In genomic region chr4:66059131-66059530, GRCh38 we compare ENCODE assay signal across 22 cellular contexts.
"Had no signal": no experiment of that assay in that cellular context is flagged by ENCODE, and none has a peak within 500 bp of the region (broad histone marks: within the 10 kb centered on the region; RNA-seq: fewer than 3 reads in every experiment).

No MANE protein-coding gene starts in this region.

- H3K36me3 ChIP-seq: brain microvascular endothelial cell, colonic mucosa had no signal

- H3K4me1 ChIP-seq: colonic mucosa had no signal

- H3K27me3 ChIP-seq: brain microvascular endothelial cell, colonic mucosa had no signal

- H3K27ac ChIP-seq: brain microvascular endothelial cell, colonic mucosa had no signal

- DNase-seq: activated CD4-positive, alpha-beta memory T cell treated with anti-CD3 and anti-CD28 coated beads for 36 hours; activated CD4-positive, alpha-beta T cell treated with anti-CD3 and anti-CD28 coated beads for 36 hours; activated CD4-positive, alpha-beta T cell treated with anti-CD3 and anti-CD28 coated beads, Interleukin-2, amount 10 ng/mL, durations not matched to agents 24 days and 14 days; activated CD4-positive, CD25-positive, alpha-beta regulatory T cell; activated CD4-positive, CD25-positive, alpha-beta regulatory T cell treated with anti-CD3 and anti-CD28 coated beads, Interleukin-2, amount 50 U/mL, for 72 hours; activated CD8-positive, alpha-beta memory T cell treated with anti-CD3 and anti-CD28 coated beads, Interleukin-2, amount 10 ng/mL, durations not matched to agents 7 days and 5 days; activated CD8-positive, alpha-beta memory T cell treated with anti-CD3 and anti-CD28 coated beads, Interleukin-2, amount 50 U/mL, for 48 hours; activated CD8-positive, alpha-beta T cell treated with anti-CD3 and anti-CD28 coated beads, Interleukin-2, amount 10 ng/mL, durations not matched to agents 7 days and 5 days; activated gamma-delta T cell; activated naive CD4-positive, alpha-beta T cell; activated naive CD4-positive, alpha-beta T cell treated with anti-CD3 and anti-CD28 coated beads, Interleukin-2, amount 10 ng/mL, durations not matched to agents 7 days and 5 days; activated naive CD8-positive, alpha-beta T cell treated with anti-CD3 and anti-CD28 coated beads, Interleukin-2, amount 10 ng/mL, durations not matched to agents 7 days and 5 days; activated T-cell treated with anti-CD3 and anti-CD28 coated beads for 4 hours; activated T-cell treated with anti-CD3 and anti-CD28 coated beads, Interleukin-2, amount 50 U/mL, for 24 hours; activated T-cell treated with anti-CD3 and anti-CD28 coated beads, Interleukin-2, amount 50 U/mL, for 72 hours; brain microvascular endothelial cell; colonic mucosa; effector CD8-positive, alpha-beta T cell; endodermal cell; foreskin fibroblast; head of caudate nucleus; T-helper 2 cell had no signal

- H3K4me3 ChIP-seq: colonic mucosa had no signal

- H3K9me3 ChIP-seq: colonic mucosa had no signal
